Comparison of ENCODE assay signal across 8 cellular contexts in genomic region chr1:58047265-58047858, GRCh38.
A peak's percentile ranks its signal among the peaks of the same experiment; 100 is the strongest.
DNase-seq lines count a peak whose midpoint lies in the region; FAIRE-seq and TF ChIP-seq lines count a peak whose summit lies in the region.

No MANE protein-coding gene starts in this region.

- H3K9me3 ChIP-seq in BE2C (no peaks in the 10 kb centered on the region), hepatocyte (ENCODE audit: low read depth) (no peaks in the 10 kb centered on the region), suprapubic skin (no peaks in the 10 kb centered on the region)

- no peaks in the 10 kb centered on the region for H3K79me2 ChIP-seq in hepatocyte

- no peak for TF ChIP-seq EP300 in Ishikawa (IDR thresholded peaks at IDR 0.05; ENCODE audit: borderline replicate concordance)
- no peak for TF ChIP-seq EP300 in suprapubic skin (IDR thresholded peaks at IDR 0.05)

- TF ChIP-seq RAD21 in Ishikawa (IDR thresholded peaks at IDR 0.05; ENCODE audit: low read depth): peak; percentile 53

- no peaks in the 10 kb centered on the region for H4K20me1 ChIP-seq in hepatocyte (ENCODE audit: insufficient read depth, poor library complexity, severe bottlenecking)

- DNase-seq in BE2C: peak; percentile 20
- peak; percentile 18 to 39 for DNase-seq in activated CD4-positive, alpha-beta T cell treated with anti-CD3 and anti-CD28 coated beads, Interleukin-2, amount 50 U/mL, for 48 hours
- DNase-seq in hepatocyte (ENCODE audit: low spot score): peak; percentile 45
- no peak for DNase-seq in suprapubic skin (ENCODE audit: low spot score in 2 of 2)
- DNase-seq in ureter (ENCODE audit: low spot score): no peak
- DNase-seq in HTR-8/SVneo (ENCODE audit: insufficient read length, low spot score): no peak

- TF ChIP-seq CTCF in BE2C (IDR thresholded peaks at IDR 0.05; ENCODE audit: low read depth, low read length): peak; percentile 61
- TF ChIP-seq CTCF in GM12874 (IDR thresholded peaks at IDR 0.05; ENCODE audit: insufficient read depth, low read depth, low read length): peak; percentile 80
- peak; percentile 70 for TF ChIP-seq CTCF in hepatocyte (IDR thresholded peaks at IDR 0.05; ENCODE audit: poor library complexity)
- TF ChIP-seq CTCF in suprapubic skin (IDR thresholded peaks at IDR 0.05): peak; percentile 9 to 61

- no peak overlapping the region for H3K4me2 ChIP-seq in hepatocyte

- no peak for TF ChIP-seq POLR2A in suprapubic skin (IDR thresholded peaks at IDR 0.05)

- no peaks in the 10 kb centered on the region for H3K9me2 ChIP-seq in hepatocyte (replicated peaks; ENCODE audit: insufficient read depth)

- FAIRE-seq in HTR-8/SVneo (lab: Jason Lieb, UNC): no peak

- H3K4me1 ChIP-seq in BE2C (no peaks in the 10 kb centered on the region), hepatocyte (ENCODE audit: insufficient read depth) (no peaks in the 10 kb centered on the region), suprapubic skin (no peaks in the 10 kb centered on the region)

- H3K4me3 ChIP-seq in BE2C (ENCODE audit: low read depth, low read length): no peak overlapping the region
- no peak overlapping the region for H3K4me3 ChIP-seq in hepatocyte
- no peak overlapping the region for H3K4me3 ChIP-seq in suprapubic skin

- H2AFZ ChIP-seq in hepatocyte: no peak overlapping the region

- WGBS in hepatocyte (ENCODE audit: low lambda C conversion rate, missing lambda C conversion rate): 66% methylated on average over 5 of the region's 5 CpGs
- WGBS in suprapubic skin: 67% methylated on average over 5 of the region's 5 CpGs

- H3K27me3 ChIP-seq in BE2C: no peaks in the 10 kb centered on the region
- H3K27me3 ChIP-seq in hepatocyte: no peaks in the 10 kb centered on the region
- no peaks in the 10 kb centered on the region for H3K27me3 ChIP-seq in suprapubic skin

- H3K27ac ChIP-seq in hepatocyte (no peak overlapping the region), suprapubic skin (no peak overlapping the region)

- H3K36me3 ChIP-seq in BE2C (no peaks in the 10 kb centered on the region), hepatocyte (replicated peaks; ENCODE audit: insufficient read depth, low read depth) (no peaks in the 10 kb centered on the region), suprapubic skin (no peaks in the 10 kb centered on the region)

TF ChIP-seq in Ishikawa, 13 proteins besides CTCF, POLR2A, EP300 and RAD21:
- TF ChIP-seq CREB1 (IDR thresholded peaks at IDR 0.05; ENCODE audit: low read depth): no peak
- TF ChIP-seq, protein P1, sequence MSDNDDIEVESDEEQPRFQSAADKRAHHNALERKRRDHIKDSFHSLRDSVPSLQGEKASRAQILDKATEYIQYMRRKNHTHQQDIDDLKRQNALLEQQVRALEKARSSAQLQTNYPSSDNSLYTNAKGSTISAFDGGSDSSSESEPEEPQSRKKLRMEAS (IDR thresholded peaks at IDR 0.05): peak; percentile 86

Comparison
In these comparisons a context has a peak if more than half of its experiments do, and no peak if none do; other contexts are left out.
1. DNase-seq: peak in BE2C (single experiment), activated CD4-positive, alpha-beta T cell treated with anti-CD3 and anti-CD28 coated beads, Interleukin-2, amount 50 U/mL, for 48 hours (2 of 2) and hepatocyte (single experiment); none in suprapubic skin (0 of 2), ureter (single experiment) and HTR-8/SVneo (single experiment).
2. Peak in every context shown above with its lines, with median percentiles within 50 percentile points of each other: CTCF ChIP-seq.